23 cellular contexts compared by ENCODE assay signal in the genomic region with DNA sequence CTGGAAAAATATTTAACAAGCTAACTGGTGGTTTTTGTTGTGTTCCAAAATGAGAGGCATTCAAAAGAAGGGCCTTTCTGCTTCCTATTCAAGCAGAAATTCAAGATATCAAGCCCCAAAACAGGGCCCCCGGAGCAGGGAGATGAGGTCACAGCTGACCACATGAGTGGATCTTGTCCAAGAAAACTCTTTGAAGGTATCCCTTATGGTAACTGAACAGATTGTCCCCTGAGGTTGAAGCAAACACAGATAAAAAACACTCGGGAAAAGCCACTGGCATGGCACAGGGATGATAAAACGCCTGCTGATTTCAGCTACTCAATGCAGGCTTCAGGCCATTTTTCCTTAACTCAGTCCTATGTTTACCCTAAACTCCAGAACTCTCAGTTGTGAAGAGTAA. TPM values are rescaled to one million over a fixed set of nuclear protein-coding genes. Genes with fewer than 3 reads are reported as not detected.
A peak's percentile ranks its signal among the peaks of the same experiment; 100 is the strongest.
DNase-seq lines count a peak whose midpoint lies in the region; ATAC-seq and TF ChIP-seq lines count a peak whose summit lies in the region.
"Had no signal": no experiment of that assay in that cellular context is flagged by ENCODE, and none has a peak within 500 bp of the region (broad histone marks: within the 10 kb centered on the region; RNA-seq: fewer than 3 reads in every experiment).

No MANE protein-coding gene starts in this region.

- intact Hi-C loops in thyroid gland (cut with DNase I): no loop called here

- 12 to 42% methylated on average over 3 of the region's 3 CpGs for WGBS in thyroid gland, 2 donors

- H3K4me3 ChIP-seq in fibroblast of lung (replicated peaks in 1 of 4; ENCODE audit: control extremely low read depth in 1 of 4, insufficient read depth in 1 of 4, low read depth in 3 of 4, low read length in 4 of 4) (no peak overlapping the region), thyroid gland (replicated peaks in 1 of 3) (no peak overlapping the region)
- H3K4me3 ChIP-seq: BLaER1 treated with 17β-estradiol and CSF1 and Interleukin-3, amounts not matched to agents 10 nM and 100 nM; Peyer's patch had no signal

- H3K9me3 ChIP-seq in fibroblast of lung (ENCODE audit: control insufficient read depth, insufficient read depth, low read depth, low read length) (no peaks in the 10 kb centered on the region), thyroid gland (no peaks in the 10 kb centered on the region)
- H3K9me3 ChIP-seq: BLaER1 treated with 17β-estradiol and CSF1 and Interleukin-3, amounts not matched to agents 10 nM and 100 nM; Peyer's patch had no signal

- H3K4me1 ChIP-seq in fibroblast of lung (ENCODE audit: control insufficient read depth, extremely low read depth, insufficient read depth, low read length) (no peaks in the 10 kb centered on the region), thyroid gland (peaks cover 17 to 22% of the 10 kb centered on the region in 2 donors)
- H3K4me1 ChIP-seq: Peyer's patch had no signal

- TF ChIP-seq POLR2A in thyroid gland (IDR thresholded peaks at IDR 0.05): no peak

- peak; percentile 26 for DNase-seq in DMS 273 (lab: John Stamatoyannopoulos, UW; ENCODE audit: unreplicated experiment)
- no peak for DNase-seq in DMS 273 treated with DMSO at 0.1 percent for 48 hours (lab: John Stamatoyannopoulos, UW)
- DNase-seq in fibroblast of lung (ENCODE audit: low read depth in 2 of 2): peak; percentile 71 to 80
- DNase-seq in left kidney (ENCODE audit: low read depth, low spot score): peak; percentile 10
- DNase-seq in thyroid gland: peak; percentile 59 to 70
- no peak for DNase-seq in amniotic stem cell (lab: John Stamatoyannopoulos, UW)
- no peak for DNase-seq in UCSD-AML1 (lab: John Stamatoyannopoulos, UW; ENCODE audit: unreplicated experiment)
- DNase-seq: activated CD4-positive, alpha-beta memory T cell treated with anti-CD3 and anti-CD28 coated beads, Interleukin-2, amount 10 ng/mL, durations not matched to agents 7 days and 5 days; activated T-cell treated with anti-CD3 and anti-CD28 coated beads, Interleukin-2, amount 50 U/mL, for 4 hours; central memory CD4-positive, alpha-beta T cell; endodermal cell; foreskin melanocyte; naive B cell; NCI-H1436; NCI-H2171 treated with DMSO at 0.1 percent for 48 hours; Peyer's patch; posterior cingulate gyrus; stimulated activated CD4-positive, alpha-beta T cell treated with anti-CD3 and anti-CD28 coated beads, Interleukin-12 subunit alpha, Interleukin-12 subunit beta, amount 100 ng/mL, for 4 hours; stimulated activated naive CD4-positive, alpha-beta T cell had no signal

- H3K79me2 ChIP-seq in fibroblast of lung (ENCODE audit: control insufficient read depth, insufficient read depth, low read length): no peaks in the 10 kb centered on the region

- no peaks in the 10 kb centered on the region for H4K20me1 ChIP-seq in fibroblast of lung (ENCODE audit: control insufficient read depth, extremely low read depth, insufficient read depth, low read length)
- H4K20me1 ChIP-seq: BLaER1 treated with 17β-estradiol and CSF1 and Interleukin-3, amounts not matched to agents 10 nM and 100 nM had no signal

- H3K4me2 ChIP-seq in fibroblast of lung (ENCODE audit: extremely low read depth, insufficient read depth, low read length): no peak overlapping the region

- no peak overlapping the region for H2AFZ ChIP-seq in fibroblast of lung (ENCODE audit: low read length)

- H3K36me3 ChIP-seq in fibroblast of lung (ENCODE audit: control insufficient read depth, insufficient read depth, low read length) (no peaks in the 10 kb centered on the region), thyroid gland (no peaks in the 10 kb centered on the region)
- H3K36me3 ChIP-seq: BLaER1 treated with 17β-estradiol and CSF1 and Interleukin-3, amounts not matched to agents 10 nM and 100 nM; Peyer's patch had no signal

- H3K27me3 ChIP-seq in fibroblast of lung (ENCODE audit: control insufficient read depth, insufficient read depth, low read length) (no peaks in the 10 kb centered on the region), thyroid gland (no peaks in the 10 kb centered on the region)
- H3K27me3 ChIP-seq: BLaER1 treated with 17β-estradiol and CSF1 and Interleukin-3, amounts not matched to agents 10 nM and 100 nM; Peyer's patch had no signal

- H3K27ac ChIP-seq in fibroblast of lung (ENCODE audit: insufficient read depth, low read length) (no peak overlapping the region), thyroid gland (peak overlapping the region in 2 of 3 donors; percentile 17 to 84)
- H3K27ac ChIP-seq: 22Rv1; BLaER1 treated with 17β-estradiol and CSF1 and Interleukin-3, amounts not matched to agents 10 nM and 100 nM; Peyer's patch had no signal

- ATAC-seq in GM19455 (IDR thresholded peaks at IDR 0.05; ENCODE audit: unreplicated experiment): no peak
- ATAC-seq: activated T-cell treated with anti-CD3 and anti-CD28 coated beads, Interleukin-2, amount 50 U/mL, for 4 hours had no signal

- TF ChIP-seq CTCF in fibroblast of lung (conservative IDR thresholded peaks at IDR 0.05 in 1 of 2, IDR thresholded peaks at IDR 0.05 in 1 of 2; ENCODE audit: low read depth in 1 of 2, low read length in 2 of 2) (no peak), thyroid gland (IDR thresholded peaks at IDR 0.05) (no peak)

- no peak overlapping the region for H3K9ac ChIP-seq in fibroblast of lung (ENCODE audit: insufficient read depth, low read length)
- H3K9ac ChIP-seq: BLaER1 treated with 17β-estradiol and CSF1 and Interleukin-3, amounts not matched to agents 10 nM and 100 nM had no signal

RNA-seq across cellular contexts. Expression of a gene that starts 36.1 kb away (rescaled TPM):
- total RNA-seq in fibroblast of lung: 3.1 and 3.3 TPM in 2 replicates
- polyA plus RNA-seq in fibroblast of lung: 0.52 and 2.2 TPM in 2 replicates
- polyA plus RNA-seq in fibroblast of lung (2012): 0.56 and 2.2 TPM in 2 replicates
- polyA minus RNA-seq in fibroblast of lung (ENCODE audit: low replicate concordance): 0.37 TPM in 1 of 2 replicates, not detected in the other
- total RNA-seq in thyroid gland: 10 to 100 TPM in 3 of 4 donors, 1 to 10 TPM in 1; 9.3 to 17.0 (median 15.4) TPM
- total RNA-seq: activated CD4-positive, alpha-beta memory T cell treated with anti-CD3 and anti-CD28 coated beads, Interleukin-2, amount 10 ng/mL, durations not matched to agents 7 days and 5 days; HT-29 had no signal

Comparison
In these comparisons a context has a peak if more than half of its experiments do, and no peak if none do; other contexts are left out.
1. DNase-seq: peak in DMS 273 (single experiment), fibroblast of lung (2 of 2), left kidney (single experiment) and thyroid gland (2 of 2); none in DMS 273 treated with DMSO at 0.1 percent for 48 hours (single experiment), amniotic stem cell (single experiment) and UCSD-AML1 (single experiment).